ENCODE assay signal across 15 cellular contexts in the genomic region with DNA sequence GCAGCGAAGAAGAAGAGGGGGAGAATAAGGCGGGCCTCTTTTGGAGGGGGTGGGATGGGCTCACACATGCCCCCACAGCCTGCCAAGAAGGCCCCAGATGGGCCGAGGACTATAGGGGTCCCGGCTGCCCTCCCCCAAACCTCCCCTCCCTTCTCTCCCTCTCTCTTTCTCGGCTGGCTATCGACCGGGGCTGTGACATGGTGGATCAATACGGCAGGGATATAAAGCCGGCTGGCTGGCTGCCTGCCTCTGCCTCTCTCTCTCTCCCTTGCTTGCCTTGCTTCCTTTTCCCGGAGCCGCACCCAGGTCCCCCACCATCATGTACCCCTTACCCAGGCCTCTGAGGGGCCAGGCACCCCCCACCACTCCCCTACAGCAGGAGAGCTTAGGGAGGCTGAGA. TPM values are rescaled to one million over a fixed set of nuclear protein-coding genes. Genes with fewer than 3 reads are reported as not detected.
DNase-seq lines count a peak whose midpoint lies in the region; ATAC-seq and TF ChIP-seq lines count a peak whose summit lies in the region.
"Had no signal": no experiment of that assay in that cellular context is flagged by ENCODE, and none has a peak within 500 bp of the region (broad histone marks: within the 10 kb centered on the region; RNA-seq: fewer than 3 reads in every experiment).

No MANE protein-coding gene starts in this region.

- no peaks in the 10 kb centered on the region for H3K4me1 ChIP-seq in endodermal cell (ENCODE audit: control insufficient read depth, insufficient read depth, low read length)
- H3K4me1 ChIP-seq: A549 had no signal

- no peak overlapping the region for H3K4me2 ChIP-seq in neural cell (ENCODE audit: low read length)
- H3K4me2 ChIP-seq: A549 had no signal

- H3K27ac Mint-ChIP-seq in endodermal cell (no peak overlapping the region), progenitor cell of endocrine pancreas (peak overlapping the region; percentile 69)
- H3K27ac Mint-ChIP-seq in CD4-positive, alpha-beta T cell: no peak overlapping the region
- H3K27ac Mint-ChIP-seq: CD8-positive, alpha-beta T cell had no signal

- H3K27me3 ChIP-seq in WERI-Rb-1 (ENCODE audit: insufficient read depth, low read depth, severe bottlenecking) (no peaks in the 10 kb centered on the region), endodermal cell (ENCODE audit: control insufficient read depth, insufficient read depth, low read length, poor library complexity, severe bottlenecking) (peaks cover 25% of the 10 kb centered on the region), neural cell (ENCODE audit: insufficient read depth, low read depth, low read length) (no peaks in the 10 kb centered on the region)
- H3K27me3 ChIP-seq in CD4-positive, alpha-beta T cell (ENCODE audit: control insufficient read depth, insufficient read depth, low read length): no peaks in the 10 kb centered on the region
- H3K27me3 ChIP-seq: BE2C had no signal

- 87 to 89% methylated on average over 3 to 10 of the region's 11 CpGs for WGBS in endodermal cell (ENCODE audit: insufficient coverage in 1 of 2, insufficient read length in 1 of 2), 2 experiments

- TF ChIP-seq CTCF in WERI-Rb-1 (IDR thresholded peaks at IDR 0.05; ENCODE audit: low read depth, low read length) (no peak), endodermal cell (conservative IDR thresholded peaks at IDR 0.05) (no peak), neural cell (IDR thresholded peaks at IDR 0.05; ENCODE audit: poor library complexity, severe bottlenecking) (no peak), progenitor cell of endocrine pancreas (IDR thresholded peaks at IDR 0.05; ENCODE audit: unreplicated experiment) (no peak)
- no peak for TF ChIP-seq CTCF in CD4-positive, alpha-beta T cell (IDR thresholded peaks at IDR 0.05)

- H3K4me1 Mint-ChIP-seq in endodermal cell (no peaks in the 10 kb centered on the region), progenitor cell of endocrine pancreas (ENCODE audit: low read depth) (peaks cover 31% of the 10 kb centered on the region)
- peaks cover 39% of the 10 kb centered on the region for H3K4me1 Mint-ChIP-seq in CD4-positive, alpha-beta T cell (ENCODE audit: low read depth)

- H4K20me1 ChIP-seq in neural cell (ENCODE audit: insufficient read depth): no peaks in the 10 kb centered on the region

- H3K36me3 ChIP-seq in WERI-Rb-1 (no peaks in the 10 kb centered on the region), endodermal cell (ENCODE audit: control insufficient read depth, insufficient read depth, low read length) (no peaks in the 10 kb centered on the region), neural cell (ENCODE audit: insufficient read depth, low read length) (peaks cover 4% of the 10 kb centered on the region)
- H3K36me3 ChIP-seq: BE2C had no signal

- H3K27ac ChIP-seq in WERI-Rb-1 (peak overlapping the region; percentile 87), endodermal cell (ENCODE audit: low read depth, low read length) (peak overlapping the region; percentile 79), neural cell (ENCODE audit: low read length) (peak overlapping the region; percentile 75)
- no peak overlapping the region for H3K27ac ChIP-seq in CD4-positive, alpha-beta T cell (ENCODE audit: low read depth, low read length)
- H3K27ac ChIP-seq: A549, C4-2B, HL-60 had no signal

- TF ChIP-seq EP300 in neural cell (conservative IDR thresholded peaks at IDR 0.05; ENCODE audit: poor library complexity, severe bottlenecking): no peak

- no peak overlapping the region for H2AFZ ChIP-seq in neural cell (ENCODE audit: low read depth, low read length)

- no peaks in the 10 kb centered on the region for H3K9me3 ChIP-seq in WERI-Rb-1 (ENCODE audit: severe bottlenecking)
- no peaks in the 10 kb centered on the region for H3K9me3 ChIP-seq in endodermal cell (ENCODE audit: control insufficient read depth, low read length)
- H3K9me3 ChIP-seq in neural cell (ENCODE audit: low read length): no peaks in the 10 kb centered on the region
- no peaks in the 10 kb centered on the region for H3K9me3 ChIP-seq in CD4-positive, alpha-beta T cell (ENCODE audit: control insufficient read depth, low read length)
- H3K9me3 ChIP-seq: A549, BE2C had no signal

- POLR2A ChIA-PET in CD4-positive, alpha-beta T cell (lab: Charles Lee): no interaction called here

- H3K9me3 Mint-ChIP-seq in endodermal cell (no peaks in the 10 kb centered on the region), progenitor cell of endocrine pancreas (ENCODE audit: low read depth) (no peaks in the 10 kb centered on the region)
- H3K9me3 Mint-ChIP-seq in CD4-positive, alpha-beta T cell: no peaks in the 10 kb centered on the region
- H3K9me3 Mint-ChIP-seq: CD8-positive, alpha-beta T cell had no signal

- H3K4me3 ChIP-seq in WERI-Rb-1 (ENCODE audit: low read depth, low read length) (no peak overlapping the region), endodermal cell (ENCODE audit: low read length) (no peak overlapping the region), neural cell (ENCODE audit: low read length) (peak overlapping the region; percentile 39)
- H3K4me3 ChIP-seq: A549 had no signal

- no peak for DNase-seq in WERI-Rb-1
- no peak for DNase-seq in endodermal cell
- DNase-seq in progenitor cell of endocrine pancreas (ENCODE audit: low spot score, unreplicated experiment): peak; percentile 39
- DNase-seq in SIG-M5 (lab: John Stamatoyannopoulos, UW): no peak
- DNase-seq in activated T-cell treated with anti-CD3 and anti-CD28 coated beads, Interleukin-2, amount 50 U/mL, for 1 hour: no peak
- DNase-seq in CD4-positive, alpha-beta T cell: no peak
- DNase-seq: BE2C; CD8-positive, alpha-beta T cell; COR-L47; DND-41; GDM1 had no signal

- ATAC-seq in CD4-positive, alpha-beta T cell (ENCODE audit: poor library complexity): no peak
- ATAC-seq: CD8-positive, alpha-beta T cell had no signal

- intact Hi-C loops in CD4-positive, alpha-beta T cell (cut with DNase I, micrococcal nuclease): no loop called here

- no peaks in the 10 kb centered on the region for H3F3A ChIP-seq in neural cell (ENCODE audit: insufficient read depth, low read length, poor library complexity, severe bottlenecking)

- TF ChIP-seq RAD21 in neural cell (conservative IDR thresholded peaks at IDR 0.05): no peak

- H3K9ac ChIP-seq in endodermal cell (ENCODE audit: extremely low read depth, low read length, poor library complexity, severe bottlenecking): no peak overlapping the region
- H3K9ac ChIP-seq in neural cell (ENCODE audit: low read length): peak overlapping the region; percentile 58

- no peaks in the 10 kb centered on the region for H3K9me2 ChIP-seq in neural cell (ENCODE audit: insufficient read depth, low read length)

- H3K27me3 Mint-ChIP-seq in endodermal cell (ENCODE audit: insufficient read depth) (peaks cover 30% of the 10 kb centered on the region), progenitor cell of endocrine pancreas (peaks cover 62% of the 10 kb centered on the region)
- no peaks in the 10 kb centered on the region for H3K27me3 Mint-ChIP-seq in CD4-positive, alpha-beta T cell

- CTCF ChIA-PET in CD4-positive, alpha-beta T cell (lab: Charles Lee): no interaction called here

- H3K36me3 Mint-ChIP-seq in endodermal cell (ENCODE audit: low read depth) (no peaks in the 10 kb centered on the region), progenitor cell of endocrine pancreas (ENCODE audit: insufficient read depth) (no peaks in the 10 kb centered on the region)
- H3K36me3 Mint-ChIP-seq in CD4-positive, alpha-beta T cell (ENCODE audit: low read depth): no peaks in the 10 kb centered on the region

- no peaks in the 10 kb centered on the region for H3K79me2 ChIP-seq in neural cell (replicated peaks; ENCODE audit: insufficient read depth, low read length)

- H3K4me3 Mint-ChIP-seq in endodermal cell: no peak overlapping the region
- H3K4me3 Mint-ChIP-seq in progenitor cell of endocrine pancreas (ENCODE audit: low read depth): no peak overlapping the region
- H3K4me3 Mint-ChIP-seq in CD4-positive, alpha-beta T cell: no peak overlapping the region
- H3K4me3 Mint-ChIP-seq: CD8-positive, alpha-beta T cell had no signal

TF ChIP-seq in neural cell, 6 proteins besides CTCF, POLR2A, EP300 and RAD21:
- TF ChIP-seq MXI1 (conservative IDR thresholded peaks at IDR 0.05; ENCODE audit: poor library complexity, severe bottlenecking) (no peak), EZH2 (IDR thresholded peaks at IDR 0.05; ENCODE audit: borderline replicate concordance, insufficient read depth, low read length, poor library complexity, severe bottlenecking) (no peak)
TF ChIP-seq in neural cell: peak in this region for 0.

RNA-seq across cellular contexts. Expression of gene POU2F2, which starts 20.0 kb away (rescaled TPM):
- total RNA-seq in endodermal cell: 1 to 10 TPM; 1.8 to 2.6 TPM
- 9.7 TPM for polyA plus RNA-seq in endodermal cell (2013, experiment 1 of 2)
- 7.1 TPM for polyA plus RNA-seq in endodermal cell (2013, experiment 2 of 2)
- 7.7 and 12.4 TPM in 2 replicates for polyA plus RNA-seq in neural cell
- 10.7 and 18.9 TPM in 2 replicates for polyA minus RNA-seq in neural cell
- total RNA-seq in progenitor cell of endocrine pancreas: 0.89 and 1.6 TPM in 2 replicates
- total RNA-seq in CD4-positive, alpha-beta T cell: 10 to 100 TPM; 18.6 to 19.9 TPM
